Comparison of ENCODE assay signal across 8 cellular contexts in genomic region chr7:81684513-81685262, GRCh38.
A peak's percentile ranks its signal among the peaks of the same experiment; 100 is the strongest.
DNase-seq lines count a peak whose midpoint lies in the region; ATAC-seq and TF ChIP-seq lines count a peak whose summit lies in the region.

No MANE protein-coding gene starts in this region.

- 8% methylated on average over 2 of the region's 2 CpGs for WGBS in prostate gland

- no peak overlapping the region for H3K4me3 ChIP-seq in prostate gland

- ATAC-seq in GM18517 (IDR thresholded peaks at IDR 0.05; ENCODE audit: unreplicated experiment): peak; percentile 80
- ATAC-seq in HG02938 (IDR thresholded peaks at IDR 0.05; ENCODE audit: unreplicated experiment): peak; percentile 94

- no peak for TF ChIP-seq CTCF in prostate gland (IDR thresholded peaks at IDR 0.05)

- intact Hi-C loops in head of caudate nucleus (cut with DNase I): no loop called here
- intact Hi-C loops in prostate gland (cut with DNase I): loop anchor here (5.0 kb wide), 1 partner anchor 88 kb away; the partner anchor contains the start of gene HGF

- no peaks in the 10 kb centered on the region for H3K27me3 ChIP-seq in prostate gland (replicated peaks; ENCODE audit: insufficient read depth)

- H3K36me3 ChIP-seq in prostate gland: no peaks in the 10 kb centered on the region

- no peaks in the 10 kb centered on the region for H3K4me1 ChIP-seq in prostate gland (replicated peaks)

- H3K9me3 ChIP-seq in prostate gland: no peaks in the 10 kb centered on the region

- DNase-seq in NCI-H1930 (lab: John Stamatoyannopoulos, UW) (peak; percentile 9 to 39), T1000 (lab: John Stamatoyannopoulos, UW) (peak; percentile 92), head of caudate nucleus (peak; percentile 20 to 90 (median 70)), prostate gland (ENCODE audit: low spot score) (peak; percentile 32), UCSD-AML1 (lab: John Stamatoyannopoulos, UW; ENCODE audit: unreplicated experiment) (no peak)
- no peak for DNase-seq in stimulated activated CD4-positive, alpha-beta T cell treated with anti-CD3 and anti-CD28 coated beads, Interleukin-4, amount 100 ng/mL, for 4 hours

- no peak overlapping the region for H3K27ac ChIP-seq in prostate gland

- no peak for TF ChIP-seq POLR2A in prostate gland (IDR thresholded peaks at IDR 0.05)

Comparison
In these comparisons a context has a peak if more than half of its experiments do, and no peak if none do; other contexts are left out.
1. DNase-seq: peak in NCI-H1930 (2 of 2), T1000 (single experiment), head of caudate nucleus (42 of 42) and prostate gland (single experiment); none in UCSD-AML1 (single experiment) and stimulated activated CD4-positive, alpha-beta T cell treated with anti-CD3 and anti-CD28 coated beads, Interleukin-4, amount 100 ng/mL, for 4 hours (0 of 2).